Comparison of ENCODE assay signal across 1 cellular context in genomic region chr20:33789109-33789857, GRCh38.
TF ChIP-seq lines count a peak whose summit lies in the region.

No MANE protein-coding gene starts in this region.

TF ChIP-seq in GM23338, 12 proteins besides CTCF, POLR2A, EP300 and RAD21 (continued from another document):
- TF ChIP-seq REST (IDR thresholded peaks at IDR 0.05; ENCODE audit: unreplicated experiment) = no peak
- TF ChIP-seq ZNF114 (CRISPR knock-in tag; IDR thresholded peaks at IDR 0.05) = no peak
